1 cellular context compared by ENCODE assay signal in the genomic region with DNA sequence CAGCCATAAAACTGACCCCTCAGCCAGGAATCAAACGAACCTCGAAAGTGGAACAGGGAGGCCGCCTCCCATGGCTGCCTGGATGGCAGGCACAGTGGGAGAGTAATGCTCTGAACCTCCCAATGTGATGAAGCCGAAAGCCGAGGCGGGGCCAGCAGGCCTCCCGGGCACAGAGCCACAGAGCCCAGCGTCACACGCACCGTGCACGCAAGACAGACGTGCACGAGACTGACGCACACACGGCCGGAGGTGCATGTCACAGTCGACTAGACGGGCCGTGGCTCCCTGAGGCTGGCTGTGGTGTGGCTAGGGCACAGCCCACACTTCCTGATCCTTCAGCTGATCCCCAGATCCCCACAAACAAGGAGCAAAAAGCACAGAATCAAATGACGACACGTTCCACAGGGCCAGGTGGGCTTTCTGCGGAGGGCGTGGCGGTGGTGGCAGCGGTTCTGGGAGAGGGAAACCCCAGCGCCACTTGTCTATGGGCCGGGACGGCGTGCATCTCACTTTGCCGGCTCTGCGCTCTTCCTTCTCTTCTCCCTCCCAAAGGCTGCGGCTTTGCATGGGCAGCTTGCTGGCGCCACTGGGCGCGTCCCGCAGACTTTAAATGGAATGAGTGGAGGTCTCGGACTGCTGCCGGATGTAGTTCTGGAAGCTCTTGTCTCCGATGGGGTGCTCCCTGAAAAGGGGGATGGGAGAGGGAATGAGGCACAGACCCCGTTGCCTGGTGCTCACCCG.
TF ChIP-seq lines count a peak whose summit lies in the region.

No MANE protein-coding gene starts in this region.

TF ChIP-seq in IMR-90, 13 proteins besides CTCF, POLR2A, EP300 and RAD21 (continued from another document):
- no peak for TF ChIP-seq MXI1 (IDR thresholded peaks at IDR 0.05; ENCODE audit: borderline replicate concordance, low read depth, low read length)
- TF ChIP-seq MAFK (IDR thresholded peaks at IDR 0.05; ENCODE audit: low read depth, low read length) = no peak
